11 cellular contexts compared by ENCODE assay signal in the genomic region with DNA sequence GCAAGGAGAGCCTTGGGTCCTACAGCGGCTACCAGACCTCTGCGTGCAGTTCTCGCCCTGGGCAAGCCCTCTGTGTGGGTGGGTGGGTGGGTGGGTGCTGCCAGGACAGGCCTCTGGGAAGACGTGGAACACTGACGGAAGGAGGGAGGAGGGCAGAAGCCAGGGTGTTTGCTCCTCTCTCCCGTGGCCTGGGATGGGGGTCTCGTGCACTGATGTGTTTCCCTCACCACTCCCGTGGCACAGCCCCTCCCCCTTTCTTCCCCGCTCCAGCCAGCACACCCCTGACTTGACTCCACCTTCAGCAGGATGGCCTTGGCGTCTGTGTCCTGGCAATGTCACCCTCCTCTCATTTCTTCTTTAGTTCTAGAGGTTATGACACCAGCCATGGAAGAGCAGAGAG.
"Had no signal": no experiment of that assay in that cellular context is flagged by ENCODE, and none has a peak within 500 bp of the region (broad histone marks: within the 10 kb centered on the region; RNA-seq: fewer than 3 reads in every experiment).

No MANE protein-coding gene starts in this region.

- ATAC-seq: gastroesophageal sphincter; left lung; lower lobe of right lung; stimulated activated naive B cell treated with anti-CD40 and anti-IgM and Interleukin-4, amounts not matched to agents 10 μg/mL and 1 μg/mL and 100 μg/mL, for 72 hours; stimulated activated naive CD8-positive, alpha-beta T cell treated with anti-CD3 and anti-CD28 coated beads, Interleukin-15, amount 100 ng/mL, for 72 hours had no signal

- H3K4me1 Mint-ChIP-seq: memory B cell; mesothelial cell of epicardium; stimulated activated naive B cell treated with anti-CD40 and anti-IgM and Interleukin-4, amounts not matched to agents 10 μg/mL and 1 μg/mL and 100 μg/mL, for 72 hours had no signal

- H3K4me3 Mint-ChIP-seq: memory B cell, mesothelial cell of epicardium, nephron progenitor cell had no signal

- H3K36me3 Mint-ChIP-seq: memory B cell; mesothelial cell of epicardium; stimulated activated naive B cell treated with anti-CD40 and anti-IgM and Interleukin-4, amounts not matched to agents 10 μg/mL and 1 μg/mL and 100 μg/mL, for 72 hours had no signal

- H3K27ac Mint-ChIP-seq: memory B cell; mesothelial cell of epicardium; nephron progenitor cell; stimulated activated naive B cell treated with anti-CD40 and anti-IgM and Interleukin-4, amounts not matched to agents 10 μg/mL and 1 μg/mL and 100 μg/mL, for 72 hours had no signal

- DNase-seq: esophagus squamous epithelium; glutamatergic neuron; lower lobe of right lung; nephron progenitor cell; stimulated activated naive B cell treated with anti-CD40 and anti-IgM and Interleukin-4, amounts not matched to agents 10 μg/mL and 1 μg/mL and 100 μg/mL, for 72 hours; stimulated activated naive CD8-positive, alpha-beta T cell treated with anti-CD3 and anti-CD28 coated beads, Interleukin-15, amount 100 ng/mL, for 72 hours; trophoblast cell had no signal
